In the genomic region with DNA sequence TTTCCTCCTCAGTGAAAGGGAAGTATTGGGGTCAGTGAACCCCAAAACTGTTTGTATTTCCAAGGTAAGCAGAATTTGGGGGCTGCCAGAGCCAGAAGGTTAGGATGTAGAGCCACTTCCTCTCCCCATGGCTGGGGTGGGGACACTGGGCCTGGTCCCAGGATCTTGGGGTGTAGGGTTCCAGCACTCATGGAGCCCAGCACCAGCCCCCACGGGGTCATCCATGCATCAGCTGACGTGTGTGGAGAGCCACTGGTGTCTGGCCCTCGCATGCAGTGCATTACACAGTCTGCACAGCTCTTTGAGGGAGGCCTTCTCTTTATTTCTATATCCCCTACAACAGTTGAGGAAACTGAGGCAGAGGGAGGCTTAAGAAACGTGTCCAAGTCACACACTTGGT, we compare ENCODE assay signal across 14 cellular contexts.
A peak's percentile ranks its signal among the peaks of the same experiment; 100 is the strongest.
DNase-seq lines count a peak whose midpoint lies in the region; ATAC-seq and TF ChIP-seq lines count a peak whose summit lies in the region.
"Had no signal": no experiment of that assay in that cellular context is flagged by ENCODE, and none has a peak within 500 bp of the region (broad histone marks: within the 10 kb centered on the region; RNA-seq: fewer than 3 reads in every experiment).

No MANE protein-coding gene starts in this region.

- H3K27ac ChIP-seq in BLaER1 (peak overlapping the region; percentile 62), ascending aorta (peak overlapping the region; percentile 87 to 88), lung (ENCODE audit: low read depth in 1 of 2, low read length in 1 of 2) (peak overlapping the region; percentile 75 to 84), skeletal muscle tissue (ENCODE audit: low read depth, low read length) (peak overlapping the region; percentile 45)
- no peak overlapping the region for H3K27ac ChIP-seq in CD8-positive, alpha-beta T cell (ENCODE audit: low read depth, low read length)

- H3K4me2 ChIP-seq in BLaER1, result peak overlapping the region; percentile 27

- CTCF ChIA-PET in CD8-positive, alpha-beta T cell (lab: Charles Lee), result interaction anchor here (1.9 kb wide), 1 partner anchor 35 kb away, joined by 5 read pairs; no protein-coding TSS in a partner anchor

- intact Hi-C loops in ascending aorta (cut with DNase I), result loop anchor here (2.0 kb wide), 1 partner anchor 35 kb away; no protein-coding TSS in a partner anchor
- intact Hi-C loops in CD8-positive, alpha-beta T cell (cut with DNase I, micrococcal nuclease), result no loop called here

- H3K36me3 ChIP-seq in BLaER1, result peaks cover 91% of the 10 kb centered on the region
- H3K36me3 ChIP-seq in ascending aorta, result peaks cover 0 to 3% of the 10 kb centered on the region in 2 donors
- peaks cover 0 to 14% of the 10 kb centered on the region in 2 donors for H3K36me3 ChIP-seq in lung (ENCODE audit: control insufficient read depth in 2 of 2, insufficient read depth in 2 of 2, low read length in 2 of 2)
- peaks cover 5 to 12% (median 6%) of the 10 kb centered on the region in 3 donors for H3K36me3 ChIP-seq in skeletal muscle tissue (ENCODE audit: control insufficient read depth in 3 of 3, insufficient read depth in 3 of 3, low read length in 3 of 3)
- H3K36me3 ChIP-seq in CD8-positive, alpha-beta T cell (ENCODE audit: insufficient read depth, low read length), result no peaks in the 10 kb centered on the region

- H3K4me1 Mint-ChIP-seq in CD8-positive, alpha-beta T cell (ENCODE audit: low read depth), result peaks cover 4% of the 10 kb centered on the region
- H3K4me1 Mint-ChIP-seq in activated naive CD8-positive, alpha-beta T cell treated with anti-CD3 and anti-CD28 coated beads, Interleukin-2, amount 50 U/mL, for 24 hours, result peaks cover 2% of the 10 kb centered on the region
- H3K4me1 Mint-ChIP-seq: activated CD4-positive, alpha-beta T cell treated with anti-CD3 and anti-CD28 coated beads, Interleukin-2, amount 10 ng/mL, durations not matched to agents 7 days and 5 days had no signal

- no peak for DNase-seq in ascending aorta (ENCODE audit: low spot score in 2 of 2)
- DNase-seq in lung (ENCODE audit: low spot score), result no peak
- DNase-seq in NCI-H345 treated with DMSO at 0.1 percent for 48 hours (lab: John Stamatoyannopoulos, UW; ENCODE audit: unreplicated experiment), result no peak
- DNase-seq in CD8-positive, alpha-beta T cell, result no peak
- no peak for DNase-seq in activated naive CD8-positive, alpha-beta T cell treated with anti-CD3 and anti-CD28 coated beads, Interleukin-2, amount 50 U/mL, for 24 hours
- DNase-seq: activated CD4-positive, alpha-beta T cell treated with anti-CD3 and anti-CD28 coated beads, Interleukin-2, amount 10 ng/mL, durations not matched to agents 7 days and 5 days; DMS53; mesendoderm; NCI-H1436 treated with DMSO at 0.1 percent for 48 hours; NCI-H524 had no signal

- peaks cover 98% of the 10 kb centered on the region for H3K4me1 ChIP-seq in BLaER1
- peaks cover 40 to 72% of the 10 kb centered on the region in 2 donors for H3K4me1 ChIP-seq in ascending aorta
- peaks cover 25 to 55% of the 10 kb centered on the region in 2 donors for H3K4me1 ChIP-seq in lung (ENCODE audit: control insufficient read depth in 2 of 2, insufficient read depth in 2 of 2, low read length in 2 of 2)
- peaks cover 79 to 96% (median 92%) of the 10 kb centered on the region in 3 donors for H3K4me1 ChIP-seq in skeletal muscle tissue (ENCODE audit: control insufficient read depth in 3 of 3, insufficient read depth in 3 of 3, low read length in 3 of 3)
- H3K4me1 ChIP-seq in CD8-positive, alpha-beta T cell (ENCODE audit: insufficient read depth, low read length), result no peaks in the 10 kb centered on the region

- H3K4me3 ChIP-seq in BLaER1 (no peak overlapping the region), ascending aorta (no peak overlapping the region), lung (no peak overlapping the region), skeletal muscle tissue (ENCODE audit: low read length in 3 of 3) (no peak overlapping the region)
- H3K4me3 ChIP-seq in CD8-positive, alpha-beta T cell (ENCODE audit: low read depth, low read length), result no peak overlapping the region

- H3K27ac Mint-ChIP-seq in CD8-positive, alpha-beta T cell, result no peak overlapping the region
- no peak overlapping the region for H3K27ac Mint-ChIP-seq in activated naive CD8-positive, alpha-beta T cell treated with anti-CD3 and anti-CD28 coated beads, Interleukin-2, amount 50 U/mL, for 24 hours
- H3K27ac Mint-ChIP-seq: activated CD4-positive, alpha-beta T cell treated with anti-CD3 and anti-CD28 coated beads, Interleukin-2, amount 10 ng/mL, durations not matched to agents 7 days and 5 days had no signal

- no peak overlapping the region for H3K4me3 Mint-ChIP-seq in CD8-positive, alpha-beta T cell
- no peak overlapping the region for H3K4me3 Mint-ChIP-seq in activated naive CD8-positive, alpha-beta T cell treated with anti-CD3 and anti-CD28 coated beads, Interleukin-2, amount 50 U/mL, for 24 hours
- H3K4me3 Mint-ChIP-seq: activated CD4-positive, alpha-beta T cell treated with anti-CD3 and anti-CD28 coated beads, Interleukin-2, amount 10 ng/mL, durations not matched to agents 7 days and 5 days had no signal

- ATAC-seq in lung (ENCODE audit: insufficient read depth, low FRiP score), result no peak
- ATAC-seq in GM21423 (IDR thresholded peaks at IDR 0.05; ENCODE audit: unreplicated experiment), result no peak
- ATAC-seq in CD8-positive, alpha-beta T cell, result no peak
- ATAC-seq in activated naive CD8-positive, alpha-beta T cell treated with anti-CD3 and anti-CD28 coated beads, Interleukin-2, amount 50 U/mL, for 24 hours, result no peak

- peak overlapping the region; percentile 10; the same call in 1 of the 2 replicates for H3K9ac ChIP-seq in BLaER1
- peak overlapping the region; percentile 2 to 62 (median 25) for H3K9ac ChIP-seq in skeletal muscle tissue (ENCODE audit: low read depth in 1 of 3, low read length in 3 of 3)

- no peaks in the 10 kb centered on the region for H3K36me3 Mint-ChIP-seq in CD8-positive, alpha-beta T cell
- no peaks in the 10 kb centered on the region for H3K36me3 Mint-ChIP-seq in activated naive CD8-positive, alpha-beta T cell treated with anti-CD3 and anti-CD28 coated beads, Interleukin-2, amount 50 U/mL, for 24 hours (ENCODE audit: low read depth)
- H3K36me3 Mint-ChIP-seq: IgD-negative memory B cell had no signal

- WGBS in lung, 2 donors, result 75 to 95% methylated on average over 4 of the region's 4 CpGs

- POLR2A ChIA-PET in CD8-positive, alpha-beta T cell (lab: Charles Lee), result no interaction called here

- TF ChIP-seq CTCF in ascending aorta (IDR thresholded peaks at IDR 0.05) (no peak), lung (IDR thresholded peaks at IDR 0.05; ENCODE audit: control extremely low read depth, extremely low read depth) (no peak)
- TF ChIP-seq CTCF in CD8-positive, alpha-beta T cell (IDR thresholded peaks at IDR 0.05), result no peak

- H3K9me3 ChIP-seq in BLaER1 (no peaks in the 10 kb centered on the region), ascending aorta (no peaks in the 10 kb centered on the region), lung (ENCODE audit: control insufficient read depth in 2 of 2, insufficient read depth in 1 of 2, low read length in 1 of 2) (no peaks in the 10 kb centered on the region), skeletal muscle tissue (ENCODE audit: control insufficient read depth in 3 of 3, low read length in 3 of 3) (no peaks in the 10 kb centered on the region)
- no peaks in the 10 kb centered on the region for H3K9me3 ChIP-seq in CD8-positive, alpha-beta T cell (ENCODE audit: low read length)

- H4K20me1 ChIP-seq in BLaER1, result peaks cover 99% of the 10 kb centered on the region

- H3K27me3 Mint-ChIP-seq in CD8-positive, alpha-beta T cell (ENCODE audit: low read depth), result no peaks in the 10 kb centered on the region
- H3K27me3 Mint-ChIP-seq in activated naive CD8-positive, alpha-beta T cell treated with anti-CD3 and anti-CD28 coated beads, Interleukin-2, amount 50 U/mL, for 24 hours, result no peaks in the 10 kb centered on the region
- H3K27me3 Mint-ChIP-seq: activated CD4-positive, alpha-beta T cell treated with anti-CD3 and anti-CD28 coated beads, Interleukin-2, amount 10 ng/mL, durations not matched to agents 7 days and 5 days; IgD-negative memory B cell had no signal

- no peaks in the 10 kb centered on the region for H3K27me3 ChIP-seq in BLaER1
- no peaks in the 10 kb centered on the region for H3K27me3 ChIP-seq in ascending aorta
- H3K27me3 ChIP-seq in lung (ENCODE audit: control insufficient read depth, insufficient read depth), result no peaks in the 10 kb centered on the region
- H3K27me3 ChIP-seq in skeletal muscle tissue (ENCODE audit: control insufficient read depth in 3 of 3, insufficient read depth in 3 of 3, low read length in 3 of 3), result no peaks in the 10 kb centered on the region
- H3K27me3 ChIP-seq in CD8-positive, alpha-beta T cell (ENCODE audit: insufficient read depth, low read length), result no peaks in the 10 kb centered on the region

- no peaks in the 10 kb centered on the region for H3K9me3 Mint-ChIP-seq in CD8-positive, alpha-beta T cell
- no peaks in the 10 kb centered on the region for H3K9me3 Mint-ChIP-seq in activated naive CD8-positive, alpha-beta T cell treated with anti-CD3 and anti-CD28 coated beads, Interleukin-2, amount 50 U/mL, for 24 hours
- H3K9me3 Mint-ChIP-seq: activated CD4-positive, alpha-beta T cell treated with anti-CD3 and anti-CD28 coated beads, Interleukin-2, amount 10 ng/mL, durations not matched to agents 7 days and 5 days had no signal
